Comparison of ENCODE assay signal across 15 cellular contexts in genomic region chr2:226873826-226874225, GRCh38. TPM values are rescaled to one million over a fixed set of nuclear protein-coding genes. Genes with fewer than 3 reads are reported as not detected.
DNase-seq lines count a peak whose midpoint lies in the region; ATAC-seq and TF ChIP-seq lines count a peak whose summit lies in the region.
"Had no signal": no experiment of that assay in that cellular context is flagged by ENCODE, and none has a peak within 500 bp of the region (broad histone marks: within the 10 kb centered on the region; RNA-seq: fewer than 3 reads in every experiment).

No MANE protein-coding gene starts in this region.

- ATAC-seq in GM18519 (IDR thresholded peaks at IDR 0.05; ENCODE audit: low FRiP score, unreplicated experiment): peak; percentile 3
- peak; percentile 29 for ATAC-seq in HG02870 (IDR thresholded peaks at IDR 0.05; ENCODE audit: unreplicated experiment)
- ATAC-seq in GM18520 (IDR thresholded peaks at IDR 0.05; ENCODE audit: unreplicated experiment): no peak

- H3K4me3 ChIP-seq in BE2C (ENCODE audit: low read depth, low read length): no peak overlapping the region
- H3K4me3 ChIP-seq: BLaER1 treated with 17β-estradiol and CSF1 and Interleukin-3, amounts not matched to agents 10 nM and 100 nM; K562; sigmoid colon had no signal

- H3K27me3 ChIP-seq in BE2C: no peaks in the 10 kb centered on the region
- H3K27me3 ChIP-seq: BLaER1 treated with 17β-estradiol and CSF1 and Interleukin-3, amounts not matched to agents 10 nM and 100 nM; sigmoid colon had no signal

- TF ChIP-seq CTCF in BE2C (IDR thresholded peaks at IDR 0.05; ENCODE audit: low read depth, low read length): no peak

- no peak overlapping the region for H3K4me3 Mint-ChIP-seq in activated naive CD4-positive, alpha-beta T cell treated with anti-CD3 and anti-CD28 coated beads, Interleukin-2, amount 10 ng/mL, durations not matched to agents 7 days and 5 days

- no peaks in the 10 kb centered on the region for H3K36me3 ChIP-seq in BE2C

- H3K4me1 ChIP-seq in BE2C: no peaks in the 10 kb centered on the region

- no peaks in the 10 kb centered on the region for H3K27me3 Mint-ChIP-seq in activated naive CD4-positive, alpha-beta T cell treated with anti-CD3 and anti-CD28 coated beads, Interleukin-2, amount 10 ng/mL, durations not matched to agents 7 days and 5 days

- H3K27ac Mint-ChIP-seq in activated naive CD4-positive, alpha-beta T cell treated with anti-CD3 and anti-CD28 coated beads, Interleukin-2, amount 10 ng/mL, durations not matched to agents 7 days and 5 days: peak overlapping the region; percentile 12

- no peak for DNase-seq in activated naive CD4-positive, alpha-beta T cell treated with anti-CD3 and anti-CD28 coated beads, Interleukin-2, amount 10 ng/mL, durations not matched to agents 7 days and 5 days
- DNase-seq in stimulated activated CD4-positive, alpha-beta T cell treated with anti-CD3 and anti-CD28 coated beads, Interleukin-4, amount 100 ng/mL, for 1 hour: peak; percentile 6
- DNase-seq in anterior cingulate cortex (lab: John Stamatoyannopoulos, UW) (no peak), BE2C (no peak)
- DNase-seq: activated gamma-delta T cell treated with Interleukin-2 at 50 U/mL for 16 hours, DMS79, NCI-H1417 treated with DMSO at 0.1 percent for 48 hours, NCI-H345, sigmoid colon, SK-N-SH had no signal

- no peaks in the 10 kb centered on the region for H3K9me3 ChIP-seq in BE2C
- H3K9me3 ChIP-seq: BLaER1 treated with 17β-estradiol and CSF1 and Interleukin-3, amounts not matched to agents 10 nM and 100 nM; sigmoid colon; SK-N-SH had no signal

- CTCF ChIA-PET in activated naive CD4-positive, alpha-beta T cell treated with anti-CD3 and anti-CD28 coated beads, Interleukin-2, amount 10 ng/mL, durations not matched to agents 7 days and 5 days (lab: Charles Lee): no interaction called here

- H3K36me3 Mint-ChIP-seq in activated naive CD4-positive, alpha-beta T cell treated with anti-CD3 and anti-CD28 coated beads, Interleukin-2, amount 10 ng/mL, durations not matched to agents 7 days and 5 days: peaks cover 39% of the 10 kb centered on the region

- H3K4me1 Mint-ChIP-seq in activated naive CD4-positive, alpha-beta T cell treated with anti-CD3 and anti-CD28 coated beads, Interleukin-2, amount 10 ng/mL, durations not matched to agents 7 days and 5 days: peaks cover 5% of the 10 kb centered on the region

- H3K9me3 Mint-ChIP-seq in activated naive CD4-positive, alpha-beta T cell treated with anti-CD3 and anti-CD28 coated beads, Interleukin-2, amount 10 ng/mL, durations not matched to agents 7 days and 5 days: no peaks in the 10 kb centered on the region

RNA-seq across cellular contexts. Expression of gene RHBDD1, which starts 38.0 kb away (rescaled TPM):
- polyA plus RNA-seq in BE2C (2012; ENCODE audit: insufficient read depth, insufficient read length, low read depth): 40.9 TPM
